ENCODE assay signal across 10 cellular contexts in genomic region chr1:226635456-226635941, GRCh38.
DNase-seq lines count a peak whose midpoint lies in the region; ATAC-seq and TF ChIP-seq lines count a peak whose summit lies in the region.
"Had no signal": no experiment of that assay in that cellular context is flagged by ENCODE, and none has a peak within 500 bp of the region (broad histone marks: within the 10 kb centered on the region; RNA-seq: fewer than 3 reads in every experiment).

No MANE protein-coding gene starts in this region.

- POLR2A ChIA-PET in activated CD4-positive, alpha-beta memory T cell treated with anti-CD3 and anti-CD28 coated beads for 36 hours (lab: Charles Lee), result interaction anchor here (1.1 to 1.6 kb wide), 3 partner anchors 27 to 52 kb away, joined by 3 to 4 read pairs (median 4); no protein-coding TSS in a partner anchor

- H3K9me3 Mint-ChIP-seq in activated CD4-positive, alpha-beta memory T cell treated with anti-CD3 and anti-CD28 coated beads for 36 hours, result no peaks in the 10 kb centered on the region
- no peaks in the 10 kb centered on the region for H3K9me3 Mint-ChIP-seq in effector memory CD8-positive, alpha-beta T cell

- peak overlapping the region; percentile 69 for H3K27ac Mint-ChIP-seq in activated CD4-positive, alpha-beta memory T cell treated with anti-CD3 and anti-CD28 coated beads for 36 hours
- peak overlapping the region; percentile 74 to 85 for H3K27ac Mint-ChIP-seq in effector memory CD8-positive, alpha-beta T cell

- H3K4me3 ChIP-seq in Jurkat, Clone E6-1 (ENCODE audit: low read length), result no peak overlapping the region
- H3K4me3 ChIP-seq: K562 had no signal

- H3K27me3 Mint-ChIP-seq in activated CD4-positive, alpha-beta memory T cell treated with anti-CD3 and anti-CD28 coated beads for 36 hours, result no peaks in the 10 kb centered on the region
- no peaks in the 10 kb centered on the region for H3K27me3 Mint-ChIP-seq in effector memory CD8-positive, alpha-beta T cell

- ATAC-seq in effector memory CD8-positive, alpha-beta T cell (replicated peaks), result peak; percentile 23
- no peak for ATAC-seq in omental fat pad (ENCODE audit: low FRiP score)
- ATAC-seq: K562 had no signal

- intact Hi-C loops in activated CD4-positive, alpha-beta memory T cell treated with anti-CD3 and anti-CD28 coated beads for 36 hours (cut with micrococcal nuclease), result loop anchor here (1.0 to 2.0 kb wide), 4 partner anchors 8 to 103 kb away; partner anchors contain the start of gene ITPKB

- CTCF ChIA-PET in activated CD4-positive, alpha-beta memory T cell treated with anti-CD3 and anti-CD28 coated beads for 36 hours (lab: Charles Lee), result interaction anchor here (0.7 to 6.3 kb wide), 14 partner anchors 9 to 192 kb away, joined by 3 to 120 read pairs (median 8); partner anchors contain the start of gene ITPKB

- TF ChIP-seq CTCF in omental fat pad (IDR thresholded peaks at IDR 0.05), result no peak

- H3K4me1 Mint-ChIP-seq in activated CD4-positive, alpha-beta memory T cell treated with anti-CD3 and anti-CD28 coated beads for 36 hours (ENCODE audit: low read depth), result peaks cover 57% of the 10 kb centered on the region
- peaks cover 19 to 22% of the 10 kb centered on the region in 2 donors for H3K4me1 Mint-ChIP-seq in effector memory CD8-positive, alpha-beta T cell (ENCODE audit: low read depth in 2 of 2)

- peak; percentile 37 for DNase-seq in Jurkat, Clone E6-1 (ENCODE audit: low read depth, low spot score)
- peak; percentile 79 for DNase-seq in activated CD4-positive, alpha-beta memory T cell treated with anti-CD3 and anti-CD28 coated beads for 36 hours
- no peak for DNase-seq in effector memory CD8-positive, alpha-beta T cell
- peak; percentile 25 to 31 for DNase-seq in stimulated activated CD8-positive, alpha-beta memory T cell treated with anti-CD3 and anti-CD28 coated beads, Interleukin-7, amount 100 ng/mL, for 4 hours (ENCODE audit: low read depth in 2 of 2)
- DNase-seq in NCI-H2227 treated with DMSO at 0.1 percent for 48 hours (lab: John Stamatoyannopoulos, UW) (no peak), NCI-H2107 treated with DMSO at 0.1 percent for 48 hours (lab: John Stamatoyannopoulos, UW; ENCODE audit: unreplicated experiment) (no peak), omental fat pad (ENCODE audit: low spot score) (no peak), retina (no peak)
- DNase-seq: DMS79 had no signal

- H3K36me3 Mint-ChIP-seq in activated CD4-positive, alpha-beta memory T cell treated with anti-CD3 and anti-CD28 coated beads for 36 hours, result peaks cover 29% of the 10 kb centered on the region
- H3K36me3 Mint-ChIP-seq in effector memory CD8-positive, alpha-beta T cell (ENCODE audit: insufficient read depth), result peaks cover 56% of the 10 kb centered on the region

- peak overlapping the region; percentile 2 for H3K4me3 Mint-ChIP-seq in activated CD4-positive, alpha-beta memory T cell treated with anti-CD3 and anti-CD28 coated beads for 36 hours
- H3K4me3 Mint-ChIP-seq in effector memory CD8-positive, alpha-beta T cell, result peak overlapping the region; percentile 34 to 72

Comparison
In these comparisons a context has a peak if more than half of its experiments do, and no peak if none do; other contexts are left out.
1. DNase-seq: peak in Jurkat, Clone E6-1 (single experiment), activated CD4-positive, alpha-beta memory T cell treated with anti-CD3 and anti-CD28 coated beads for 36 hours (single experiment) and stimulated activated CD8-positive, alpha-beta memory T cell treated with anti-CD3 and anti-CD28 coated beads, Interleukin-7, amount 100 ng/mL, for 4 hours (2 of 2); none in effector memory CD8-positive, alpha-beta T cell (0 of 3), NCI-H2227 treated with DMSO at 0.1 percent for 48 hours (single experiment), NCI-H2107 treated with DMSO at 0.1 percent for 48 hours (single experiment), omental fat pad (single experiment) and retina (single experiment).